ENCODE assay signal across 23 cellular contexts in genomic region chr10:131178521-131178920, GRCh38.
"Had no signal": no experiment of that assay in that cellular context is flagged by ENCODE, and none has a peak within 500 bp of the region (broad histone marks: within the 10 kb centered on the region; RNA-seq: fewer than 3 reads in every experiment).

No MANE protein-coding gene starts in this region.

- H3K4me3 ChIP-seq: body of pancreas, hepatocyte, left lung, lung, psoas muscle, right atrium auricular region, tibial nerve, uterus had no signal

- H3K27ac Mint-ChIP-seq: activated naive CD4-positive, alpha-beta T cell treated with anti-CD3 and anti-CD28 coated beads, Interleukin-2, amount 50 U/mL, for 24 hours; activated T-cell treated with anti-CD3 and anti-CD28 coated beads, Interleukin-2, amount 50 U/mL, for 72 hours; immature natural killer cell; naive thymus-derived CD4-positive, alpha-beta T cell; stimulated activated effector memory CD8-positive, alpha-beta T cell treated with anti-CD3 and anti-CD28 coated beads, Interleukin-12 subunit alpha, Interleukin-12 subunit beta, amount 100 ng/mL, for 72 hours; stimulated activated naive CD8-positive, alpha-beta T cell treated with anti-CD3 and anti-CD28 coated beads, Interleukin-15, amount 100 ng/mL, for 72 hours; WTC11 had no signal

- H3K4me1 Mint-ChIP-seq: activated naive CD4-positive, alpha-beta T cell treated with anti-CD3 and anti-CD28 coated beads, Interleukin-2, amount 50 U/mL, for 24 hours; immature natural killer cell; naive thymus-derived CD4-positive, alpha-beta T cell; neural crest cell; stimulated activated effector memory CD8-positive, alpha-beta T cell treated with anti-CD3 and anti-CD28 coated beads, Interleukin-12 subunit alpha, Interleukin-12 subunit beta, amount 100 ng/mL, for 72 hours; stimulated activated naive CD8-positive, alpha-beta T cell treated with anti-CD3 and anti-CD28 coated beads, Interleukin-15, amount 100 ng/mL, for 72 hours; WTC11 had no signal

- H3K27me3 Mint-ChIP-seq: activated naive CD4-positive, alpha-beta T cell treated with anti-CD3 and anti-CD28 coated beads, Interleukin-2, amount 50 U/mL, for 24 hours; stimulated activated naive CD8-positive, alpha-beta T cell treated with anti-CD3 and anti-CD28 coated beads, Interleukin-15, amount 100 ng/mL, for 72 hours had no signal

- H3K27me3 ChIP-seq: body of pancreas, hepatocyte, right atrium auricular region, tibial nerve, uterus had no signal

- H3K4me1 ChIP-seq: left lung, psoas muscle, right atrium auricular region, uterus had no signal

- H3K4me2 ChIP-seq: hepatocyte had no signal

- H2AFZ ChIP-seq: hepatocyte had no signal

- H3K9me3 Mint-ChIP-seq: activated naive CD4-positive, alpha-beta T cell treated with anti-CD3 and anti-CD28 coated beads, Interleukin-2, amount 50 U/mL, for 24 hours; immature natural killer cell; neural crest cell; stimulated activated naive CD8-positive, alpha-beta T cell treated with anti-CD3 and anti-CD28 coated beads, Interleukin-15, amount 100 ng/mL, for 72 hours had no signal

- DNase-seq: activated gamma-delta T cell; activated T-cell treated with anti-CD3 and anti-CD28 coated beads, Interleukin-2, amount 50 U/mL, for 72 hours; anterior cingulate cortex; effector CD4-positive, alpha-beta T cell; glutamatergic neuron; immature natural killer cell; kidney glomerular epithelial cell; left lung; naive thymus-derived CD4-positive, alpha-beta T cell; psoas muscle; stimulated activated CD4-positive, alpha-beta T cell treated with anti-CD3 and anti-CD28 coated beads, Interleukin-1b, Interleukin-23, amount 100 ng/mL, for 48 hours; stimulated activated naive CD8-positive, alpha-beta T cell treated with anti-CD3 and anti-CD28 coated beads, Interleukin-15, amount 100 ng/mL, for 72 hours; T-helper 9 cell; uterus had no signal

- H3K79me2 ChIP-seq: hepatocyte had no signal

- H3K36me3 Mint-ChIP-seq: activated naive CD4-positive, alpha-beta T cell treated with anti-CD3 and anti-CD28 coated beads, Interleukin-2, amount 50 U/mL, for 24 hours; immature natural killer cell; naive thymus-derived CD4-positive, alpha-beta T cell; stimulated activated effector memory CD8-positive, alpha-beta T cell treated with anti-CD3 and anti-CD28 coated beads, Interleukin-12 subunit alpha, Interleukin-12 subunit beta, amount 100 ng/mL, for 72 hours had no signal

- H3K4me3 Mint-ChIP-seq: activated naive CD4-positive, alpha-beta T cell treated with anti-CD3 and anti-CD28 coated beads, Interleukin-2, amount 50 U/mL, for 24 hours; activated T-cell treated with anti-CD3 and anti-CD28 coated beads, Interleukin-2, amount 50 U/mL, for 72 hours; immature natural killer cell; naive thymus-derived CD4-positive, alpha-beta T cell; neural crest cell; stimulated activated effector memory CD8-positive, alpha-beta T cell treated with anti-CD3 and anti-CD28 coated beads, Interleukin-12 subunit alpha, Interleukin-12 subunit beta, amount 100 ng/mL, for 72 hours; stimulated activated naive CD8-positive, alpha-beta T cell treated with anti-CD3 and anti-CD28 coated beads, Interleukin-15, amount 100 ng/mL, for 72 hours; WTC11 had no signal

- H3K9me3 ChIP-seq: body of pancreas, psoas muscle, right atrium auricular region, tibial nerve, uterus had no signal

- H3K36me3 ChIP-seq: left lung, right atrium auricular region, tibial nerve, uterus had no signal

- H3K27ac ChIP-seq: hepatocyte, left lung, psoas muscle, right atrium auricular region, tibial nerve, uterus had no signal
